Comparison of ENCODE assay signal across 22 cellular contexts in genomic region chr19:39053276-39054090, GRCh38. TPM values are rescaled to one million over a fixed set of nuclear protein-coding genes. Genes with fewer than 3 reads are reported as not detected.
A peak's percentile ranks its signal among the peaks of the same experiment; 100 is the strongest.
DNase-seq lines count a peak whose midpoint lies in the region; ATAC-seq and TF ChIP-seq lines count a peak whose summit lies in the region.
"Had no signal": no experiment of that assay in that cellular context is flagged by ENCODE, and none has a peak within 500 bp of the region (broad histone marks: within the 10 kb centered on the region; RNA-seq: fewer than 3 reads in every experiment).

No MANE protein-coding gene starts in this region.

- no peak overlapping the region for H4K91ac ChIP-seq in neuronal stem cell (ENCODE audit: low read depth, low read length, poor library complexity)

- no peaks in the 10 kb centered on the region for H3K79me2 ChIP-seq in smooth muscle cell (ENCODE audit: low read depth)

- no peak overlapping the region for H3K4ac ChIP-seq in neuronal stem cell (ENCODE audit: low read length)

- H3K14ac ChIP-seq in neuronal stem cell (ENCODE audit: low read length), result peak overlapping the region; percentile 17

- WGBS in right cardiac atrium, result 82% methylated on average over 18 of the region's 18 CpGs
- no CpG with 5 or more reads among the region's 18 CpGs for WGBS in neuronal stem cell (ENCODE audit: extremely low coverage in 2 of 2, insufficient read length in 2 of 2, insufficient replicate concordance in 1 of 2), 2 donors
- 89% methylated on average over 18 of the region's 18 CpGs for WGBS in smooth muscle cell (ENCODE audit: low lambda C conversion rate)

- H4K8ac ChIP-seq in neuronal stem cell (ENCODE audit: low read depth, low read length), result no peak overlapping the region

- no peaks in the 10 kb centered on the region for H3K36me3 ChIP-seq in right atrium auricular region
- H3K36me3 ChIP-seq in neuronal stem cell (replicated peaks in 1 of 2; ENCODE audit: control insufficient read depth in 2 of 2, insufficient read depth in 2 of 2, low read length in 2 of 2), result no peaks in the 10 kb centered on the region
- no peaks in the 10 kb centered on the region for H3K36me3 ChIP-seq in smooth muscle cell (ENCODE audit: low read depth)

- no peak overlapping the region for H2AFZ ChIP-seq in neuronal stem cell (ENCODE audit: low read length)
- H2AFZ ChIP-seq in smooth muscle cell (ENCODE audit: low read depth), result no peak overlapping the region

- no peak overlapping the region for H2BK120ac ChIP-seq in neuronal stem cell (ENCODE audit: low read depth, low read length)

- H2BK15ac ChIP-seq in neuronal stem cell (ENCODE audit: low read length), result peak overlapping the region; percentile 91

- no peak overlapping the region for H3K4me2 ChIP-seq in neuronal stem cell (ENCODE audit: insufficient read depth, low read length, poor library complexity, severe bottlenecking)
- no peak overlapping the region for H3K4me2 ChIP-seq in smooth muscle cell

- H3K27ac ChIP-seq in right cardiac atrium (ENCODE audit: low read length) (no peak overlapping the region), right atrium auricular region (no peak overlapping the region), cingulate gyrus (ENCODE audit: low read depth, low read length) (peak overlapping the region; percentile 97), neuronal stem cell (replicated peaks; ENCODE audit: low read length) (no peak overlapping the region), smooth muscle cell (ENCODE audit: low read depth) (no peak overlapping the region)
- H3K27ac ChIP-seq: skin epidermis had no signal

- H3K27me3 ChIP-seq in right cardiac atrium (ENCODE audit: control insufficient read depth, insufficient read depth) (no peaks in the 10 kb centered on the region), right atrium auricular region (no peaks in the 10 kb centered on the region), neuronal stem cell (ENCODE audit: control insufficient read depth in 3 of 3, insufficient read depth in 3 of 3, low read depth in 1 of 3, low read length in 3 of 3) (peaks cover 0 to 2% (median 0%) of the 10 kb centered on the region in 3 experiments), smooth muscle cell (ENCODE audit: low read depth) (no peaks in the 10 kb centered on the region)

- no peak for TF ChIP-seq CTCF in right atrium auricular region (IDR thresholded peaks at IDR 0.05)
- TF ChIP-seq CTCF in smooth muscle cell (IDR thresholded peaks at IDR 0.05; ENCODE audit: borderline replicate concordance, insufficient read depth, poor library complexity, severe bottlenecking), result no peak

- intact Hi-C loops in right cardiac atrium (cut with DNase I), result no loop called here

- H3F3A ChIP-seq in smooth muscle cell (ENCODE audit: low read depth), result no peaks in the 10 kb centered on the region

- DNase-seq in right cardiac atrium, result no peak
- DNase-seq in right atrium auricular region (ENCODE audit: low spot score), result no peak
- no peak for DNase-seq in neuronal stem cell (ENCODE audit: low spot score)
- no peak for DNase-seq in smooth muscle cell (lab: John Stamatoyannopoulos, UW; ENCODE audit: unreplicated experiment)
- DNase-seq in NK-92 treated with Interleukin-12 subunit alpha and Interleukin-12 subunit beta, amount 100 ng/mL, for 24 hours (lab: John Stamatoyannopoulos, UW), result no peak
- DNase-seq: activated naive CD8-positive, alpha-beta T cell treated with anti-CD3 and anti-CD28 coated beads, Interleukin-2, amount 50 U/mL, for 24 hours; CD4-positive, alpha-beta T cell; DND-41; left cardiac atrium; NCI-H187; NCI-H510A; SIG-M5; T-helper 2 cell; trophoblast cell had no signal

- no peaks in the 10 kb centered on the region for H4K20me1 ChIP-seq in smooth muscle cell (ENCODE audit: low read depth)

- no peak overlapping the region for H2BK5ac ChIP-seq in neuronal stem cell (ENCODE audit: low read length)

- H2BK12ac ChIP-seq in neuronal stem cell (ENCODE audit: low read length), result peak overlapping the region; percentile 58

- H3K18ac ChIP-seq in neuronal stem cell (ENCODE audit: low read length), result peak overlapping the region; percentile 57

- H3K9me3 ChIP-seq in right cardiac atrium (ENCODE audit: control insufficient read depth, low read length) (no peaks in the 10 kb centered on the region), right atrium auricular region (peaks cover 0 to 4% of the 10 kb centered on the region in 2 donors), neuronal stem cell (replicated peaks in 1 of 2; ENCODE audit: control insufficient read depth in 2 of 2, insufficient read depth in 1 of 2, low read depth in 1 of 2, low read length in 2 of 2) (peaks cover 0 to 5% of the 10 kb centered on the region in 2 donors), smooth muscle cell (replicated peaks; ENCODE audit: low read depth) (no peaks in the 10 kb centered on the region)

- H3K9ac ChIP-seq in neuronal stem cell (ENCODE audit: low read depth, low read length, poor library complexity) (peak overlapping the region; percentile 60), smooth muscle cell (ENCODE audit: low read depth) (no peak overlapping the region)

- H3K4me3 ChIP-seq in right cardiac atrium (ENCODE audit: low read length), result no peak overlapping the region
- H3K4me3 ChIP-seq in right atrium auricular region, result no peak overlapping the region
- H3K4me3 ChIP-seq in neuronal stem cell (ENCODE audit: low read length in 2 of 2), result no peak overlapping the region
- H3K4me3 ChIP-seq in smooth muscle cell, result no peak overlapping the region
- H3K4me3 ChIP-seq: skin epidermis had no signal

- H3K23ac ChIP-seq in neuronal stem cell (ENCODE audit: low read depth, low read length, poor library complexity), result peak overlapping the region; percentile 77

- H3K4me1 ChIP-seq in right cardiac atrium (ENCODE audit: control insufficient read depth, insufficient read depth, low read length) (no peaks in the 10 kb centered on the region), right atrium auricular region (no peaks in the 10 kb centered on the region), neuronal stem cell (ENCODE audit: control insufficient read depth in 2 of 2, insufficient read depth in 1 of 2, low read depth in 1 of 2, low read length in 2 of 2) (no peaks in the 10 kb centered on the region), smooth muscle cell (ENCODE audit: low read depth) (no peaks in the 10 kb centered on the region)

- no peaks in the 10 kb centered on the region for H3K79me1 ChIP-seq in neuronal stem cell (ENCODE audit: low read depth, low read length)

- ATAC-seq in right cardiac atrium, result peak; percentile 14 to 18
- ATAC-seq in GM19324 (IDR thresholded peaks at IDR 0.05; ENCODE audit: low FRiP score, unreplicated experiment), result no peak
- no peak for ATAC-seq in GM19328 (IDR thresholded peaks at IDR 0.05; ENCODE audit: unreplicated experiment)
- ATAC-seq: activated naive CD8-positive, alpha-beta T cell treated with anti-CD3 and anti-CD28 coated beads, Interleukin-2, amount 50 U/mL, for 24 hours; left cardiac atrium had no signal

- peak overlapping the region; percentile 99 for H2AK5ac ChIP-seq in neuronal stem cell (ENCODE audit: low read depth, low read length)

RNA-seq across cellular contexts. Expression of gene FBXO27, which starts 21.1 kb away (rescaled TPM):
- total RNA-seq in right cardiac atrium (10 to 100 TPM; 18.4 to 26.4 (median 20.2) TPM), right atrium auricular region (1 to 10 TPM; 5.1 to 7.2 TPM), smooth muscle cell (1.9 and 5.3 TPM in 2 replicates)
- polyA plus RNA-seq in right cardiac atrium (10.9 TPM), smooth muscle cell (2.8 and 5.4 TPM in 2 replicates)
- 8.9 TPM for polyA plus RNA-seq in neuronal stem cell (2013, experiment 1 of 2)
- 8.1 TPM for polyA plus RNA-seq in neuronal stem cell (2013, experiment 2 of 2)

RNA-seq across cellular contexts. Expression of gene ACP7, which starts 30.7 kb away (rescaled TPM):
- total RNA-seq in right cardiac atrium (not detected), right atrium auricular region (not detected), smooth muscle cell (0.22 and 2.2 TPM in 2 replicates)
- polyA plus RNA-seq in right cardiac atrium (not detected), smooth muscle cell (not detected in 2 replicates)
- not detected for polyA plus RNA-seq in neuronal stem cell (2013, experiment 1 of 2)
- not detected for polyA plus RNA-seq in neuronal stem cell (2013, experiment 2 of 2)
- total RNA-seq: A673; activated CD8-positive, alpha-beta memory T cell treated with anti-CD3 and anti-CD28 coated beads for 36 hours; CD4-positive, alpha-beta T cell; left cardiac atrium; MCF 10A; osteoblast had no signal

Comparison
In these comparisons a context has a peak if more than half of its experiments do, and no peak if none do; other contexts are left out.
1. ATAC-seq: peak in right cardiac atrium (2 of 2); none in GM19324 (single experiment) and GM19328 (single experiment).